ENCODE assay signal across 17 cellular contexts in genomic region chr21:15742694-15743093, GRCh38.
"Had no signal": no experiment of that assay in that cellular context is flagged by ENCODE, and none has a peak within 500 bp of the region (broad histone marks: within the 10 kb centered on the region; RNA-seq: fewer than 3 reads in every experiment).

No MANE protein-coding gene starts in this region.

- H3K27me3 ChIP-seq: ascending aorta, tibial nerve had no signal

- H3K9me3 ChIP-seq: ascending aorta, tibial nerve had no signal

- H3K27ac ChIP-seq: ascending aorta had no signal

- H3K27me3 Mint-ChIP-seq: activated CD4-positive, alpha-beta T cell treated with anti-CD3 and anti-CD28 coated beads, Interleukin-2, amount 10 ng/mL, durations not matched to agents 7 days and 5 days; activated naive CD4-positive, alpha-beta T cell treated with anti-CD3 and anti-CD28 coated beads, Interleukin-2, amount 50 U/mL, for 24 hours; dendritic cell treated with granulocyte-macrophage colony-stimulating factor and Interleukin-4, amounts not matched to agents 40 ng/mL and 50 ng/mL, for 4 days; effector memory CD8-positive, alpha-beta T cell; naive thymus-derived CD8-positive, alpha-beta T cell had no signal

- H3K4me1 ChIP-seq: ascending aorta had no signal

- H3K4me3 ChIP-seq: ascending aorta, tibial nerve had no signal

- ATAC-seq: activated CD4-positive, CD25-positive, alpha-beta regulatory T cell treated with anti-CD3 and anti-CD28 coated beads, Interleukin-2, amount 50 U/mL, for 24 hours; effector memory CD8-positive, alpha-beta T cell; naive thymus-derived CD8-positive, alpha-beta T cell had no signal

- H3K4me3 Mint-ChIP-seq: activated CD4-positive, alpha-beta T cell treated with anti-CD3 and anti-CD28 coated beads, Interleukin-2, amount 10 ng/mL, durations not matched to agents 7 days and 5 days; dendritic cell treated with granulocyte-macrophage colony-stimulating factor and Interleukin-4, amounts not matched to agents 40 ng/mL and 50 ng/mL, for 4 days had no signal

- H3K27ac Mint-ChIP-seq: activated CD4-positive, alpha-beta T cell treated with anti-CD3 and anti-CD28 coated beads, Interleukin-2, amount 10 ng/mL, durations not matched to agents 7 days and 5 days had no signal

- DNase-seq: activated CD4-positive, alpha-beta T cell treated with anti-CD3 and anti-CD28 coated beads, Interleukin-2, amount 10 ng/mL, durations not matched to agents 7 days and 5 days; activated CD8-positive, alpha-beta memory T cell treated with anti-CD3 and anti-CD28 coated beads for 24 hours; activated CD8-positive, alpha-beta memory T cell treated with anti-CD3 and anti-CD28 coated beads, Interleukin-2, amount 50 U/mL, for 48 hours; activated effector memory CD4-positive, alpha-beta T cell treated with Interleukin-2 at 50 U/mL for 16 hours; activated T-cell treated with anti-CD3 and anti-CD28 coated beads, Interleukin-2, amount 50 U/mL, for 48 hours; cerebellar nuclear complex; effector memory CD8-positive, alpha-beta T cell; naive thymus-derived CD8-positive, alpha-beta T cell; nucleus accumbens; retina; stimulated activated CD4-positive, alpha-beta T cell treated with anti-CD3 and anti-CD28 coated beads, Interleukin-2, amount 100 ng/mL, for 24 hours; stimulated activated naive CD4-positive, alpha-beta T cell treated with Interleukin-2 at 50 U/mL for 16 hours had no signal

- H3K36me3 ChIP-seq: ascending aorta had no signal

- H3K9me3 Mint-ChIP-seq: activated naive CD4-positive, alpha-beta T cell treated with anti-CD3 and anti-CD28 coated beads, Interleukin-2, amount 50 U/mL, for 24 hours; dendritic cell treated with granulocyte-macrophage colony-stimulating factor and Interleukin-4, amounts not matched to agents 40 ng/mL and 50 ng/mL, for 4 days; effector memory CD8-positive, alpha-beta T cell had no signal
